10 cellular contexts compared by ENCODE assay signal in the genomic region with DNA sequence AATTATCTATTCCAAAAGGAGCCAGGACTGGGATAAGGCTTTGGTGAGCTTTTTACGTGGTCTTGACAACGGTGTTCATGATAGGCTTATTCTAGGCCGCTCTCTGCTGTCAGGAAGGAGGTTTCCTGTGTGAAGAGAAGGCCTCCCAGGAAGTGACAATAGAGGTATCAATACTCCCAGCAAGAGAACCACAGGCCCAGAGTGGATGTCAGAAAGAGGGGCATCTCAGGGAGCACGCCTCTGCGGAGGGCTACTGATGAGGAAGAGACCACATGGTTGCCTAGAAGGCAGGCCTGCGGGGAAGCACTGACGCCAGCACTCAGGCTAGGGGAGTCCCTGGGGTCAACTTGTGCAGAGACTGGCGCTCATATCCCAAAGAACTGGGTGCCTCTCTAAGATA.
A peak's percentile ranks its signal among the peaks of the same experiment; 100 is the strongest.
DNase-seq lines count a peak whose midpoint lies in the region; ATAC-seq and TF ChIP-seq lines count a peak whose summit lies in the region.
"Had no signal": no experiment of that assay in that cellular context is flagged by ENCODE, and none has a peak within 500 bp of the region (broad histone marks: within the 10 kb centered on the region; RNA-seq: fewer than 3 reads in every experiment).

No MANE protein-coding gene starts in this region.

- TF ChIP-seq POLR2A in erythroblast (IDR thresholded peaks at IDR 0.05; ENCODE audit: low read length), result no peak

- CTCF ChIA-PET in activated B cell treated with CpG ODN at 0.5 μM for 24 hours (lab: Charles Lee), result interaction anchor here (1.3 to 2.1 kb wide), 2 partner anchors 35 to 46 kb away, joined by 4 to 7 read pairs; no protein-coding TSS in a partner anchor

- H3K27me3 Mint-ChIP-seq in activated B cell treated with CpG ODN at 0.5 μM for 24 hours, result no peaks in the 10 kb centered on the region

- H3K9me3 ChIP-seq in esophagus (ENCODE audit: control insufficient read depth in 2 of 2, insufficient read depth in 1 of 2, low read depth in 1 of 2, low read length in 1 of 2), result no peaks in the 10 kb centered on the region

- peak overlapping the region; percentile 97 for H3K27ac Mint-ChIP-seq in activated B cell treated with CpG ODN at 0.5 μM for 24 hours

- in situ Hi-C loops in KBM-7 (cut with MboI; ENCODE audit: low pct_unique_long_range_greater_than_20kb, low sequenced_read_pairs), result no loop called here

- H3K36me3 ChIP-seq in esophagus (ENCODE audit: control insufficient read depth in 2 of 2, insufficient read depth in 2 of 2, low read length in 1 of 2), result no peaks in the 10 kb centered on the region

- H3K27ac ChIP-seq in HL-60 (replicated peaks) (peak overlapping the region; percentile 80), esophagus (ENCODE audit: low read depth in 2 of 2, low read length in 1 of 2) (peak overlapping the region; percentile 52 to 72)

- peak overlapping the region; percentile 86 for H3K4me3 Mint-ChIP-seq in activated B cell treated with CpG ODN at 0.5 μM for 24 hours

- H3K4me3 ChIP-seq in HL-60 (replicated peaks; ENCODE audit: insufficient read depth, low read length) (no peak overlapping the region), esophagus (ENCODE audit: low read depth in 1 of 2, low read length in 2 of 2) (no peak overlapping the region)

- TF ChIP-seq CTCF in HL-60 (IDR thresholded peaks at IDR 0.05; ENCODE audit: insufficient read depth, low read length) (no peak), activated B cell treated with CpG ODN at 0.5 μM for 24 hours (IDR thresholded peaks at IDR 0.05) (no peak)

- H3K4me1 ChIP-seq in esophagus (ENCODE audit: control insufficient read depth in 2 of 2, insufficient read depth in 2 of 2, low read length in 1 of 2), result peaks cover 10 to 21% of the 10 kb centered on the region in 2 donors

- peaks cover 35% of the 10 kb centered on the region for H3K36me3 Mint-ChIP-seq in activated B cell treated with CpG ODN at 0.5 μM for 24 hours (ENCODE audit: low read depth)

- H3K9me3 Mint-ChIP-seq in activated B cell treated with CpG ODN at 0.5 μM for 24 hours, result no peaks in the 10 kb centered on the region

- POLR2A ChIA-PET in activated B cell treated with CpG ODN at 0.5 μM for 24 hours (lab: Charles Lee), result interaction anchor here (0.6 to 21.1 kb wide), 11 partner anchors 9 to 38 kb away, joined by 5 to 451 read pairs (median 15); no protein-coding TSS in a partner anchor

- no peaks in the 10 kb centered on the region for H3K27me3 ChIP-seq in HL-60 (ENCODE audit: insufficient read depth, poor library complexity, severe bottlenecking)
- H3K27me3 ChIP-seq in esophagus (ENCODE audit: control insufficient read depth in 1 of 2, insufficient read depth in 2 of 2, low read length in 2 of 2), result no peaks in the 10 kb centered on the region

- ATAC-seq in activated B cell treated with CpG ODN at 0.5 μM for 24 hours (ENCODE audit: low read depth) (no peak), sciatic nerve (no peak), GM21717 (IDR thresholded peaks at IDR 0.05; ENCODE audit: unreplicated experiment) (no peak)

- H3K4me1 Mint-ChIP-seq in activated B cell treated with CpG ODN at 0.5 μM for 24 hours, result peaks cover 98% of the 10 kb centered on the region

- WGBS in esophagus, 2 donors, result 80 to 82% methylated on average over 8 of the region's 8 CpGs

- DNase-seq in HL-60 (ENCODE audit: low read depth in 1 of 2, low spot score in 1 of 2) (no peak), activated B cell treated with CpG ODN at 0.5 μM for 24 hours (no peak), erythroblast (lab: John Stamatoyannopoulos, UW) (no peak), KBM-7 (no peak), sciatic nerve (ENCODE audit: low spot score) (no peak)
- peak; percentile 73 for DNase-seq in stimulated activated CD8-positive, alpha-beta memory T cell treated with anti-CD3 and anti-CD28 coated beads, Interleukin-4, amount 100 ng/mL, for 48 hours
- DNase-seq: anterior cingulate cortex, DND-41 had no signal

- intact Hi-C loops in activated B cell treated with CpG ODN at 0.5 μM for 24 hours (cut with micrococcal nuclease) (loop anchor here (10.0 kb wide), 1 partner anchor 554 kb away; no protein-coding TSS in a partner anchor), sciatic nerve (cut with DNase I) (no loop called here)
